In the genomic region with DNA sequence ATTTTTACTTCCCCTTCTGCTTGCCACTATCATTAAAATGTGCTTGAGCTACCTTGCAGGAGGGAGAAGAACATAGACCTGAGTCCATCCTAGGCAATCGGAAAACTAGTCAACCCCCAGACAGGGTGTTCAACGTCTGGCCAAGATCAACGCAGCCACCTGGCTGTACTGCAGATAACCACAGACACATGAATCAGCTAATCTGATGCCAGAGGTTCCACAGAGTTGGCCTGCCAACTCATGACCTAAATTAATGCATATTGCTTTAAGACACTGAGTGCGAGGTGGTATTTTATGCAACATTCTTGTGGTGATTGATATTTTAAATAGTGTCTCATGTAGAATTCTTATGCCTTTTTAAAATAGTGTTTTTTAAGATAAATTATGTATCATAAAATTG, we compare ENCODE assay signal across 20 cellular contexts.
DNase-seq lines count a peak whose midpoint lies in the region; ATAC-seq, FAIRE-seq and TF ChIP-seq lines count a peak whose summit lies in the region.
"Had no signal": no experiment of that assay in that cellular context is flagged by ENCODE, and none has a peak within 500 bp of the region (broad histone marks: within the 10 kb centered on the region; RNA-seq: fewer than 3 reads in every experiment).

No MANE protein-coding gene starts in this region.

- no peak overlapping the region for H3K27ac ChIP-seq in astrocyte (ENCODE audit: low read depth, low read length)
- H3K27ac ChIP-seq in smooth muscle cell (ENCODE audit: low read depth): no peak overlapping the region
- H3K27ac ChIP-seq: BLaER1 had no signal

- WGBS in smooth muscle cell (ENCODE audit: low lambda C conversion rate): 83% methylated on average over 4 of the region's 4 CpGs

- ATAC-seq in GM21619 (IDR thresholded peaks at IDR 0.05; ENCODE audit: unreplicated experiment): no peak
- ATAC-seq in activated CD8-positive, alpha-beta T cell treated with anti-CD3 and anti-CD28 coated beads, Interleukin-2, amount 10 ng/mL, durations not matched to agents 7 days and 5 days: no peak
- no peak for ATAC-seq in GM21576 (IDR thresholded peaks at IDR 0.05; ENCODE audit: unreplicated experiment)
- ATAC-seq: CD8-positive, alpha-beta T cell; K562; Panc1; Right ventricle myocardium inferior had no signal

- no peaks in the 10 kb centered on the region for H3K36me3 Mint-ChIP-seq in astrocyte (ENCODE audit: low read depth, unreplicated experiment)
- no peaks in the 10 kb centered on the region for H3K36me3 Mint-ChIP-seq in activated CD8-positive, alpha-beta T cell treated with anti-CD3 and anti-CD28 coated beads, Interleukin-2, amount 10 ng/mL, durations not matched to agents 7 days and 5 days (ENCODE audit: low read depth)
- H3K36me3 Mint-ChIP-seq: CD8-positive, alpha-beta T cell had no signal

- no peak for FAIRE-seq in astrocyte (lab: Jason Lieb, UNC)
- FAIRE-seq: K562 had no signal

- H3K27me3 Mint-ChIP-seq in astrocyte (ENCODE audit: low read depth, unreplicated experiment): no peaks in the 10 kb centered on the region
- no peaks in the 10 kb centered on the region for H3K27me3 Mint-ChIP-seq in activated CD8-positive, alpha-beta T cell treated with anti-CD3 and anti-CD28 coated beads, Interleukin-2, amount 10 ng/mL, durations not matched to agents 7 days and 5 days (ENCODE audit: low read depth)

- H3K79me2 ChIP-seq in astrocyte (ENCODE audit: insufficient read depth, low read length) (no peaks in the 10 kb centered on the region), smooth muscle cell (ENCODE audit: low read depth) (no peaks in the 10 kb centered on the region)

- CTCF ChIA-PET in activated CD8-positive, alpha-beta T cell treated with anti-CD3 and anti-CD28 coated beads, Interleukin-2, amount 10 ng/mL, durations not matched to agents 7 days and 5 days (lab: Charles Lee): no interaction called here

- H4K20me1 ChIP-seq in astrocyte (ENCODE audit: insufficient read depth, low read length) (no peaks in the 10 kb centered on the region), smooth muscle cell (ENCODE audit: low read depth) (no peaks in the 10 kb centered on the region)
- H4K20me1 ChIP-seq: BLaER1 had no signal

- H3K9ac ChIP-seq in astrocyte (ENCODE audit: low read length) (no peak overlapping the region), smooth muscle cell (ENCODE audit: low read depth) (no peak overlapping the region)
- H3K9ac ChIP-seq: BLaER1 had no signal

- H3K4me1 Mint-ChIP-seq in astrocyte (ENCODE audit: low read depth, unreplicated experiment): no peaks in the 10 kb centered on the region
- H3K4me1 Mint-ChIP-seq in activated CD8-positive, alpha-beta T cell treated with anti-CD3 and anti-CD28 coated beads, Interleukin-2, amount 10 ng/mL, durations not matched to agents 7 days and 5 days (ENCODE audit: low read depth): no peaks in the 10 kb centered on the region
- H3K4me1 Mint-ChIP-seq: H9 had no signal

- no peaks in the 10 kb centered on the region for H3K36me3 ChIP-seq in astrocyte (ENCODE audit: insufficient read depth, low read length)
- H3K36me3 ChIP-seq in smooth muscle cell (ENCODE audit: low read depth): no peaks in the 10 kb centered on the region
- H3K36me3 ChIP-seq: BLaER1 had no signal

- no peak overlapping the region for H3K27ac Mint-ChIP-seq in astrocyte (ENCODE audit: unreplicated experiment)
- no peak overlapping the region for H3K27ac Mint-ChIP-seq in activated CD8-positive, alpha-beta T cell treated with anti-CD3 and anti-CD28 coated beads, Interleukin-2, amount 10 ng/mL, durations not matched to agents 7 days and 5 days
- H3K27ac Mint-ChIP-seq: CD8-positive, alpha-beta T cell had no signal

- H3K4me3 Mint-ChIP-seq in astrocyte (ENCODE audit: unreplicated experiment): no peak overlapping the region
- no peak overlapping the region for H3K4me3 Mint-ChIP-seq in activated CD8-positive, alpha-beta T cell treated with anti-CD3 and anti-CD28 coated beads, Interleukin-2, amount 10 ng/mL, durations not matched to agents 7 days and 5 days
- H3K4me3 Mint-ChIP-seq: CD8-positive, alpha-beta T cell; H9 had no signal

- H3K9me3 Mint-ChIP-seq in astrocyte (ENCODE audit: unreplicated experiment): no peaks in the 10 kb centered on the region
- no peaks in the 10 kb centered on the region for H3K9me3 Mint-ChIP-seq in activated CD8-positive, alpha-beta T cell treated with anti-CD3 and anti-CD28 coated beads, Interleukin-2, amount 10 ng/mL, durations not matched to agents 7 days and 5 days (ENCODE audit: insufficient read depth)
- H3K9me3 Mint-ChIP-seq: H9 had no signal

- no peak overlapping the region for H3K4me3 ChIP-seq in astrocyte (ENCODE audit: insufficient read depth, low read depth, low read length)
- H3K4me3 ChIP-seq in smooth muscle cell: no peak overlapping the region
- H3K4me3 ChIP-seq: BLaER1, K562 had no signal

- H3K4me1 ChIP-seq in astrocyte (ENCODE audit: insufficient read depth, low read length) (no peaks in the 10 kb centered on the region), smooth muscle cell (ENCODE audit: low read depth) (no peaks in the 10 kb centered on the region)
- H3K4me1 ChIP-seq: BLaER1 had no signal

- POLR2A ChIA-PET in activated CD8-positive, alpha-beta T cell treated with anti-CD3 and anti-CD28 coated beads, Interleukin-2, amount 10 ng/mL, durations not matched to agents 7 days and 5 days (lab: Charles Lee): no interaction called here

- H3K27me3 ChIP-seq in astrocyte (ENCODE audit: insufficient read depth, low read length) (no peaks in the 10 kb centered on the region), smooth muscle cell (ENCODE audit: low read depth) (no peaks in the 10 kb centered on the region)
- H3K27me3 ChIP-seq: BLaER1 had no signal

- H2AFZ ChIP-seq in astrocyte (ENCODE audit: low read depth, low read length): no peak overlapping the region
- H2AFZ ChIP-seq in smooth muscle cell (ENCODE audit: low read depth): no peak overlapping the region

- H3K4me2 ChIP-seq in astrocyte (ENCODE audit: low read length) (no peak overlapping the region), smooth muscle cell (no peak overlapping the region)
- H3K4me2 ChIP-seq: BLaER1 had no signal

- no peaks in the 10 kb centered on the region for H3K9me3 ChIP-seq in astrocyte (ENCODE audit: insufficient read depth, low read depth, low read length)
- H3K9me3 ChIP-seq in smooth muscle cell (replicated peaks; ENCODE audit: low read depth): no peaks in the 10 kb centered on the region
- H3K9me3 ChIP-seq: BLaER1 had no signal

- TF ChIP-seq CTCF in astrocyte (IDR thresholded peaks at IDR 0.05; ENCODE audit: insufficient read depth, low read depth, low read length) (no peak), smooth muscle cell (IDR thresholded peaks at IDR 0.05; ENCODE audit: borderline replicate concordance, insufficient read depth, poor library complexity, severe bottlenecking) (no peak)

- H3F3A ChIP-seq in smooth muscle cell (ENCODE audit: low read depth): no peaks in the 10 kb centered on the region

- peak; percentile 9 for DNase-seq in A172 (ENCODE audit: low spot score)
- peak in 51 of 76 experiments; percentile 2 to 95 (median 58) for DNase-seq in HUDEP-2 (lab: John Stamatoyannopoulos, UW; ENCODE audit: unreplicated experiment in 76 of 76)
- DNase-seq in RPMI7951 (ENCODE audit: low read depth): peak; percentile 53
- DNase-seq in astrocyte (ENCODE audit: low read depth): peak; percentile 49
- DNase-seq in activated CD8-positive, alpha-beta T cell treated with anti-CD3 and anti-CD28 coated beads, Interleukin-2, amount 10 ng/mL, durations not matched to agents 7 days and 5 days: no peak
- no peak for DNase-seq in smooth muscle cell (lab: John Stamatoyannopoulos, UW; ENCODE audit: unreplicated experiment)
- DNase-seq: Calu3; CD8-positive, alpha-beta T cell; DMS79; H9; NCI-H1417 treated with DMSO at 0.1 percent for 48 hours; NCI-H1930; NCI-H226; NCI-H524 treated with DMSO at 0.1 percent for 48 hours had no signal

Comparison
In these comparisons a context has a peak if more than half of its experiments do, and no peak if none do; other contexts are left out.
1. DNase-seq: peak in A172 (single experiment), HUDEP-2 (51 of 76), RPMI7951 (single experiment) and astrocyte (single experiment); none in activated CD8-positive, alpha-beta T cell treated with anti-CD3 and anti-CD28 coated beads, Interleukin-2, amount 10 ng/mL, durations not matched to agents 7 days and 5 days (single experiment) and smooth muscle cell (single experiment).